ENCODE assay signal across 1 cellular context in the genomic region with DNA sequence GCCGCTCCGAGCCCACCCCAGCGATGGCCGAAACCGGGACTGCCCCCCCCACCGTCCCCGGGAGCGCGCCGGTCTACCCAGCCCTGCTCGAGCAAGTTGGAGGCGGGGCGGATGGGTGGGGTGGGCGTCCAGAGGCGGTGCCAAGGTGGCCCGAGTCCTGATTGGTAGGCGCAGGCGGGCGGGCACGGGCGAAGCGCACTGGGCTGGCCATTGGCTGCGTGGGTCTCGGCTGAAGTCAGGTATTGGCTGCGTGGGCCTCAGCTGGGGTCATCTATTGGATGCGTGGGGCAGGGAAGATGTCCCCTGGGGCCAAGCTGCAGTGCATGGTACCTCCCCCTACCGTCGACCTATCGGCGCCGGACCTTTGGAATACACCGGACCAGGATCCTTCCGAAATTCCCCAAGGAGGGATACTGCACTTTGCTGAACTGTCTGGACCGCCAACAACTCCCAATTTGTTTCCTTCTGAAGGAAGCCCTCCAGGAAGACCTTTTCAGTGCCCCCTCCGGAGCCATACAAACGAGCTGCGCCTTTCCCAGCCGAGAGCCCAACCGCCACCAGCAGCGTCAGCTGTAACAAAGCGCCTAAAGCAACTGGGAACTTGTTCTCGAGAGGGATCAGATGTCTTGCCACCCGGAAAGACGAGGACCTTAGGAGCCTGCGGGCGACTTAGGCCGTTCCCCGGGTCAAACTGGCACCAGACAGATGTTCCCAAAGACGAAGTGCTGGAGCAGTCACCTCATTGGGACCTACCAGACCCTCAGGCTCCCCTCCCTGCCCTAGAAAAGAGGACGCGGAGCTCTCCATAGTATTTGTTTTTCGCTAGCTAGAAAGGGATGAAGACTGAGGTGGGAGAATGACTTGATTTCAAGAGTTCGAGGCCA.
A peak's percentile ranks its signal among the peaks of the same experiment; 100 is the strongest.
TF ChIP-seq lines count a peak whose summit lies in the region.

A gene with protein sequence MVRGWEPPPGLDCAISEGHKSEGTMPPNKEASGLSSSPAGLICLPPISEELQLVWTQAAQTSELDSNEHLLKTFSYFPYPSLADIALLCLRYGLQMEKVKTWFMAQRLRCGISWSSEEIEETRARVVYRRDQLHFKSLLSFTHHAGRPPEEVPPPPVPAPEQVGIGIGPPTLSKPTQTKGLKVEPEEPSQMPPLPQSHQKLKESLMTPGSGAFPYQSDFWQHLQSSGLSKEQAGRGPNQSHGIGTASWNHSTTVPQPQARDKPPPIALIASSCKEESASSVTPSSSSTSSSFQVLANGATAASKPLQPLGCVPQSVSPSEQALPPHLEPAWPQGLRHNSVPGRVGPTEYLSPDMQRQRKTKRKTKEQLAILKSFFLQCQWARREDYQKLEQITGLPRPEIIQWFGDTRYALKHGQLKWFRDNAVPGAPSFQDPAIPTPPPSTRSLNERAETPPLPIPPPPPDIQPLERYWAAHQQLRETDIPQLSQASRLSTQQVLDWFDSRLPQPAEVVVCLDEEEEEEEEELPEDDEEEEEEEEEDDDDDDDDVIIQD (minus strand): TSS at position 113 of the 884 bp plus-strand sequence. CDS start 180 bp downstream, outside the sequence.

TF ChIP-seq in K562, 482 proteins besides CTCF, POLR2A, EP300 and RAD21 (continued from another document and continues in another):
- TF ChIP-seq, protein P1, sequence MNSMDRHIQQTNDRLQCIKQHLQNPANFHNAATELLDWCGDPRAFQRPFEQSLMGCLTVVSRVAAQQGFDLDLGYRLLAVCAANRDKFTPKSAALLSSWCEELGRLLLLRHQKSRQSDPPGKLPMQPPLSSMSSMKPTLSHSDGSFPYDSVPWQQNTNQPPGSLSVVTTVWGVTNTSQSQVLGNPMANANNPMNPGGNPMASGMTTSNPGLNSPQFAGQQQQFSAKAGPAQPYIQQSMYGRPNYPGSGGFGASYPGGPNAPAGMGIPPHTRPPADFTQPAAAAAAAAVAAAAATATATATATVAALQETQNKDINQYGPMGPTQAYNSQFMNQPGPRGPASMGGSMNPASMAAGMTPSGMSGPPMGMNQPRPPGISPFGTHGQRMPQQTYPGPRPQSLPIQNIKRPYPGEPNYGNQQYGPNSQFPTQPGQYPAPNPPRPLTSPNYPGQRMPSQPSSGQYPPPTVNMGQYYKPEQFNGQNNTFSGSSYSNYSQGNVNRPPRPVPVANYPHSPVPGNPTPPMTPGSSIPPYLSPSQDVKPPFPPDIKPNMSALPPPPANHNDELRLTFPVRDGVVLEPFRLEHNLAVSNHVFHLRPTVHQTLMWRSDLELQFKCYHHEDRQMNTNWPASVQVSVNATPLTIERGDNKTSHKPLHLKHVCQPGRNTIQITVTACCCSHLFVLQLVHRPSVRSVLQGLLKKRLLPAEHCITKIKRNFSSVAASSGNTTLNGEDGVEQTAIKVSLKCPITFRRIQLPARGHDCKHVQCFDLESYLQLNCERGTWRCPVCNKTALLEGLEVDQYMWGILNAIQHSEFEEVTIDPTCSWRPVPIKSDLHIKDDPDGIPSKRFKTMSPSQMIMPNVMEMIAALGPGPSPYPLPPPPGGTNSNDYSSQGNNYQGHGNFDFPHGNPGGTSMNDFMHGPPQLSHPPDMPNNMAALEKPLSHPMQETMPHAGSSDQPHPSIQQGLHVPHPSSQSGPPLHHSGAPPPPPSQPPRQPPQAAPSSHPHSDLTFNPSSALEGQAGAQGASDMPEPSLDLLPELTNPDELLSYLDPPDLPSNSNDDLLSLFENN (IDR thresholded peaks at IDR 0.05; ENCODE audit: low read depth in 2 of 2, low read length in 2 of 2): no peak
- TF ChIP-seq SLC30A9 (CRISPR knock-in tag; IDR thresholded peaks at IDR 0.05) (no peak), KAT8 (IDR thresholded peaks at IDR 0.05; ENCODE audit: low read depth) (no peak), MYC (IDR thresholded peaks at IDR 0.05; ENCODE audit: low read depth, low read length) (no peak; the same call in 1 of the 2 replicates), MYC (CRISPR knock-in tag; IDR thresholded peaks at IDR 0.05; ENCODE audit: borderline replicate concordance, low read depth) (peak; percentile 33; the same call in 1 of the 2 replicates), ESRRB (CRISPR knock-in tag; IDR thresholded peaks at IDR 0.05; ENCODE audit: borderline replicate concordance) (no peak), RBM34 (IDR thresholded peaks at IDR 0.05; ENCODE audit: borderline replicate concordance, insufficient read depth, low read length) (no peak), ARHGAP35 (IDR thresholded peaks at IDR 0.05; ENCODE audit: partially characterized antibody) (no peak), CBFB (CRISPR knock-in tag; IDR thresholded peaks at IDR 0.05) (no peak), SRSF7 (optimal IDR thresholded peaks at IDR 0.05; ENCODE audit: low read depth, low read length) (no peak), ZSCAN32 (CRISPR knock-in tag; IDR thresholded peaks at IDR 0.05) (no peak), GTF2F1 (IDR thresholded peaks at IDR 0.05; ENCODE audit: low read depth, low read length) (no peak), TAF1 (IDR thresholded peaks at IDR 0.05; ENCODE audit: control insufficient read depth, extremely low read depth, insufficient read depth, low read length, severe bottlenecking) (peak; percentile 85), ZNF445 (CRISPR knock-in tag; IDR thresholded peaks at IDR 0.05; ENCODE audit: low read depth) (no peak), ZNF780A (CRISPR knock-in tag; IDR thresholded peaks at IDR 0.05) (no peak), TAL1 (IDR thresholded peaks at IDR 0.05) (no peak), IFI16 (CRISPR knock-in tag; IDR thresholded peaks at IDR 0.05) (no peak), CHD4 (IDR thresholded peaks at IDR 0.05; ENCODE audit: insufficient read depth, insufficient replicate concordance, low read depth, low read length, poor library complexity, severe bottlenecking) (no peak), DMBX1 (CRISPR knock-in tag; IDR thresholded peaks at IDR 0.05; ENCODE audit: borderline replicate concordance) (no peak), HDAC3 (IDR thresholded peaks at IDR 0.05; ENCODE audit: borderline replicate concordance, partially characterized antibody) (no peak), ETV5 (CRISPR knock-in tag; IDR thresholded peaks at IDR 0.05; ENCODE audit: low read depth) (no peak), TEAD1 (CRISPR knock-in tag; IDR thresholded peaks at IDR 0.05) (no peak), NR2F6 (CRISPR knock-in tag; IDR thresholded peaks at IDR 0.05) (no peak), NUFIP1 (IDR thresholded peaks at IDR 0.05; ENCODE audit: partially characterized antibody) (no peak), NFIC (IDR thresholded peaks at IDR 0.05) (no peak), ZNF224 (CRISPR knock-in tag; IDR thresholded peaks at IDR 0.05) (no peak), GABPB1 (CRISPR knock-in tag; IDR thresholded peaks at IDR 0.05) (peak; percentile 25; the same call in 1 of the 2 replicates), ZNF584 (CRISPR knock-in tag; IDR thresholded peaks at IDR 0.05; ENCODE audit: low read depth) (no peak), MCM3 (IDR thresholded peaks at IDR 0.05) (no peak), C11orf30 (IDR thresholded peaks at IDR 0.05; ENCODE audit: low read depth) (no peak), ZNF239 (CRISPR knock-in tag; IDR thresholded peaks at IDR 0.05) (no peak), ZNF282 (CRISPR knock-in tag; IDR thresholded peaks at IDR 0.05) (no peak), ZBTB7A (IDR thresholded peaks at IDR 0.05; ENCODE audit: borderline replicate concordance, control insufficient read depth, low read depth, low read length) (peak; percentile 47; the same call in 1 of the 2 replicates), RB1 (IDR thresholded peaks at IDR 0.05; ENCODE audit: low read depth) (no peak), SRSF1 (IDR thresholded peaks at IDR 0.05; ENCODE audit: low read depth, low read length) (no peak)
- TF ChIP-seq, protein P2, sequence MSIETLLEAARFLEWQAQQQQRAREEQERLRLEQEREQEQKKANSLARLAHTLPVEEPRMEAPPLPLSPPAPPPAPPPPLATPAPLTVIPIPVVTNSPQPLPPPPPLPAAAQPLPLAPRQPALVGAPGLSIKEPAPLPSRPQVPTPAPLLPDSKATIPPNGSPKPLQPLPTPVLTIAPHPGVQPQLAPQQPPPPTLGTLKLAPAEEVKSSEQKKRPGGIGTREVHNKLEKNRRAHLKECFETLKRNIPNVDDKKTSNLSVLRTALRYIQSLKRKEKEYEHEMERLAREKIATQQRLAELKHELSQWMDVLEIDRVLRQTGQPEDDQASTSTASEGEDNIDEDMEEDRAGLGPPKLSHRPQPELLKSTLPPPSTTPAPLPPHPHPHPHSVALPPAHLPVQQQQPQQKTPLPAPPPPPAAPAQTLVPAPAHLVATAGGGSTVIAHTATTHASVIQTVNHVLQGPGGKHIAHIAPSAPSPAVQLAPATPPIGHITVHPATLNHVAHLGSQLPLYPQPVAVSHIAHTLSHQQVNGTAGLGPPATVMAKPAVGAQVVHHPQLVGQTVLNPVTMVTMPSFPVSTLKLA (conservative IDR thresholded peaks at IDR 0.05): no peak
- TF ChIP-seq, protein P3, sequence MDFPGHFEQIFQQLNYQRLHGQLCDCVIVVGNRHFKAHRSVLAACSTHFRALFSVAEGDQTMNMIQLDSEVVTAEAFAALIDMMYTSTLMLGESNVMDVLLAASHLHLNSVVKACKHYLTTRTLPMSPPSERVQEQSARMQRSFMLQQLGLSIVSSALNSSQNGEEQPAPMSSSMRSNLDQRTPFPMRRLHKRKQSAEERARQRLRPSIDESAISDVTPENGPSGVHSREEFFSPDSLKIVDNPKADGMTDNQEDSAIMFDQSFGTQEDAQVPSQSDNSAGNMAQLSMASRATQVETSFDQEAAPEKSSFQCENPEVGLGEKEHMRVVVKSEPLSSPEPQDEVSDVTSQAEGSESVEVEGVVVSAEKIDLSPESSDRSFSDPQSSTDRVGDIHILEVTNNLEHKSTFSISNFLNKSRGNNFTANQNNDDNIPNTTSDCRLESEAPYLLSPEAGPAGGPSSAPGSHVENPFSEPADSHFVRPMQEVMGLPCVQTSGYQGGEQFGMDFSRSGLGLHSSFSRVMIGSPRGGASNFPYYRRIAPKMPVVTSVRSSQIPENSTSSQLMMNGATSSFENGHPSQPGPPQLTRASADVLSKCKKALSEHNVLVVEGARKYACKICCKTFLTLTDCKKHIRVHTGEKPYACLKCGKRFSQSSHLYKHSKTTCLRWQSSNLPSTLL (IDR thresholded peaks at IDR 0.05): no peak
- TF ChIP-seq, protein P4, sequence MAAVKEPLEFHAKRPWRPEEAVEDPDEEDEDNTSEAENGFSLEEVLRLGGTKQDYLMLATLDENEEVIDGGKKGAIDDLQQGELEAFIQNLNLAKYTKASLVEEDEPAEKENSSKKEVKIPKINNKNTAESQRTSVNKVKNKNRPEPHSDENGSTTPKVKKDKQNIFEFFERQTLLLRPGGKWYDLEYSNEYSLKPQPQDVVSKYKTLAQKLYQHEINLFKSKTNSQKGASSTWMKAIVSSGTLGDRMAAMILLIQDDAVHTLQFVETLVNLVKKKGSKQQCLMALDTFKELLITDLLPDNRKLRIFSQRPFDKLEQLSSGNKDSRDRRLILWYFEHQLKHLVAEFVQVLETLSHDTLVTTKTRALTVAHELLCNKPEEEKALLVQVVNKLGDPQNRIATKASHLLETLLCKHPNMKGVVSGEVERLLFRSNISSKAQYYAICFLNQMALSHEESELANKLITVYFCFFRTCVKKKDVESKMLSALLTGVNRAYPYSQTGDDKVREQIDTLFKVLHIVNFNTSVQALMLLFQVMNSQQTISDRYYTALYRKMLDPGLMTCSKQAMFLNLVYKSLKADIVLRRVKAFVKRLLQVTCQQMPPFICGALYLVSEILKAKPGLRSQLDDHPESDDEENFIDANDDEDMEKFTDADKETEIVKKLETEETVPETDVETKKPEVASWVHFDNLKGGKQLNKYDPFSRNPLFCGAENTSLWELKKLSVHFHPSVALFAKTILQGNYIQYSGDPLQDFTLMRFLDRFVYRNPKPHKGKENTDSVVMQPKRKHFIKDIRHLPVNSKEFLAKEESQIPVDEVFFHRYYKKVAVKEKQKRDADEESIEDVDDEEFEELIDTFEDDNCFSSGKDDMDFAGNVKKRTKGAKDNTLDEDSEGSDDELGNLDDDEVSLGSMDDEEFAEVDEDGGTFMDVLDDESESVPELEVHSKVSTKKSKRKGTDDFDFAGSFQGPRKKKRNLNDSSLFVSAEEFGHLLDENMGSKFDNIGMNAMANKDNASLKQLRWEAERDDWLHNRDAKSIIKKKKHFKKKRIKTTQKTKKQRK (IDR thresholded peaks at IDR 0.05; ENCODE audit: borderline replicate concordance, low read depth, low read length): peak; percentile 52; the same call in 1 of the 2 replicates
- TF ChIP-seq, protein P5, sequence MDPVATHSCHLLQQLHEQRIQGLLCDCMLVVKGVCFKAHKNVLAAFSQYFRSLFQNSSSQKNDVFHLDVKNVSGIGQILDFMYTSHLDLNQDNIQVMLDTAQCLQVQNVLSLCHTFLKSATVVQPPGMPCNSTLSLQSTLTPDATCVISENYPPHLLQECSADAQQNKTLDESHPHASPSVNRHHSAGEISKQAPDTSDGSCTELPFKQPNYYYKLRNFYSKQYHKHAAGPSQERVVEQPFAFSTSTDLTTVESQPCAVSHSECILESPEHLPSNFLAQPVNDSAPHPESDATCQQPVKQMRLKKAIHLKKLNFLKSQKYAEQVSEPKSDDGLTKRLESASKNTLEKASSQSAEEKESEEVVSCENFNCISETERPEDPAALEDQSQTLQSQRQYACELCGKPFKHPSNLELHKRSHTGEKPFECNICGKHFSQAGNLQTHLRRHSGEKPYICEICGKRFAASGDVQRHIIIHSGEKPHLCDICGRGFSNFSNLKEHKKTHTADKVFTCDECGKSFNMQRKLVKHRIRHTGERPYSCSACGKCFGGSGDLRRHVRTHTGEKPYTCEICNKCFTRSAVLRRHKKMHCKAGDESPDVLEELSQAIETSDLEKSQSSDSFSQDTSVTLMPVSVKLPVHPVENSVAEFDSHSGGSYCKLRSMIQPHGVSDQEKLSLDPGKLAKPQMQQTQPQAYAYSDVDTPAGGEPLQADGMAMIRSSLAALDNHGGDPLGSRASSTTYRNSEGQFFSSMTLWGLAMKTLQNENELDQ (CRISPR knock-in tag; IDR thresholded peaks at IDR 0.05; ENCODE audit: borderline replicate concordance): no peak
- TF ChIP-seq, protein P6, sequence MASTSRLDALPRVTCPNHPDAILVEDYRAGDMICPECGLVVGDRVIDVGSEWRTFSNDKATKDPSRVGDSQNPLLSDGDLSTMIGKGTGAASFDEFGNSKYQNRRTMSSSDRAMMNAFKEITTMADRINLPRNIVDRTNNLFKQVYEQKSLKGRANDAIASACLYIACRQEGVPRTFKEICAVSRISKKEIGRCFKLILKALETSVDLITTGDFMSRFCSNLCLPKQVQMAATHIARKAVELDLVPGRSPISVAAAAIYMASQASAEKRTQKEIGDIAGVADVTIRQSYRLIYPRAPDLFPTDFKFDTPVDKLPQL (IDR thresholded peaks at IDR 0.05; ENCODE audit: extremely low read depth, insufficient read length): no peak
- TF ChIP-seq, protein P7, sequence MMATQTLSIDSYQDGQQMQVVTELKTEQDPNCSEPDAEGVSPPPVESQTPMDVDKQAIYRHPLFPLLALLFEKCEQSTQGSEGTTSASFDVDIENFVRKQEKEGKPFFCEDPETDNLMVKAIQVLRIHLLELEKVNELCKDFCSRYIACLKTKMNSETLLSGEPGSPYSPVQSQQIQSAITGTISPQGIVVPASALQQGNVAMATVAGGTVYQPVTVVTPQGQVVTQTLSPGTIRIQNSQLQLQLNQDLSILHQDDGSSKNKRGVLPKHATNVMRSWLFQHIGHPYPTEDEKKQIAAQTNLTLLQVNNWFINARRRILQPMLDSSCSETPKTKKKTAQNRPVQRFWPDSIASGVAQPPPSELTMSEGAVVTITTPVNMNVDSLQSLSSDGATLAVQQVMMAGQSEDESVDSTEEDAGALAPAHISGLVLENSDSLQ (IDR thresholded peaks at IDR 0.05): peak; percentile 66
- TF ChIP-seq, protein P8, sequence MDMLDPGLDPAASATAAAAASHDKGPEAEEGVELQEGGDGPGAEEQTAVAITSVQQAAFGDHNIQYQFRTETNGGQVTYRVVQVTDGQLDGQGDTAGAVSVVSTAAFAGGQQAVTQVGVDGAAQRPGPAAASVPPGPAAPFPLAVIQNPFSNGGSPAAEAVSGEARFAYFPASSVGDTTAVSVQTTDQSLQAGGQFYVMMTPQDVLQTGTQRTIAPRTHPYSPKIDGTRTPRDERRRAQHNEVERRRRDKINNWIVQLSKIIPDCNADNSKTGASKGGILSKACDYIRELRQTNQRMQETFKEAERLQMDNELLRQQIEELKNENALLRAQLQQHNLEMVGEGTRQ (CRISPR knock-in tag; IDR thresholded peaks at IDR 0.05): no peak
